12 cellular contexts compared by ENCODE assay signal in genomic region chrX:46547857-46548256, GRCh38. TPM values are rescaled to one million over a fixed set of nuclear protein-coding genes. Genes with fewer than 3 reads are reported as not detected.
DNase-seq lines count a peak whose midpoint lies in the region; ATAC-seq, FAIRE-seq and TF ChIP-seq lines count a peak whose summit lies in the region.
"Had no signal": no experiment of that assay in that cellular context is flagged by ENCODE, and none has a peak within 500 bp of the region (broad histone marks: within the 10 kb centered on the region; RNA-seq: fewer than 3 reads in every experiment).

No MANE protein-coding gene starts in this region.

- H4K91ac ChIP-seq in mesenchymal stem cell (ENCODE audit: low read length): no peak overlapping the region

- DNase-seq in AG20443 (ENCODE audit: low spot score) (peak; percentile 25), LHCN-M2 (ENCODE audit: low read depth) (peak; percentile 75), bronchial epithelial cell (ENCODE audit: low read depth) (peak; percentile 78), mesenchymal stem cell (peak; percentile 72), NCI-H1092 (lab: John Stamatoyannopoulos, UW) (no peak), NCI-H187 treated with DMSO at 0.1 percent for 48 hours (lab: John Stamatoyannopoulos, UW) (no peak)
- DNase-seq: activated CD8-positive, alpha-beta T cell treated with anti-CD3 and anti-CD28 coated beads for 36 hours; activated naive CD4-positive, alpha-beta T cell treated with anti-CD3 and anti-CD28 coated beads, Interleukin-2, amount 10 ng/mL, durations not matched to agents 7 days and 5 days; NCI-H1694 had no signal

- H3K4ac ChIP-seq in mesenchymal stem cell (ENCODE audit: low read depth in 1 of 2, low read length in 2 of 2): no peak overlapping the region

- no peak overlapping the region for H3K18ac ChIP-seq in mesenchymal stem cell (ENCODE audit: low read depth in 1 of 2, low read length in 2 of 2)

- no peak overlapping the region for H3K4me2 ChIP-seq in mesenchymal stem cell (ENCODE audit: low read length, poor library complexity, severe bottlenecking)
- H3K4me2 ChIP-seq: neural progenitor cell had no signal

- ATAC-seq in HG03025 (IDR thresholded peaks at IDR 0.05; ENCODE audit: low FRiP score, unreplicated experiment) (no peak), GM21619 (IDR thresholded peaks at IDR 0.05; ENCODE audit: unreplicated experiment) (no peak)
- ATAC-seq: activated CD8-positive, alpha-beta T cell treated with anti-CD3 and anti-CD28 coated beads for 36 hours had no signal

- H2BK15ac ChIP-seq in mesenchymal stem cell (ENCODE audit: low read depth, poor library complexity, severe bottlenecking): no peak overlapping the region

- H2BK12ac ChIP-seq in mesenchymal stem cell (ENCODE audit: low read length in 2 of 2): no peak overlapping the region

- peak overlapping the region; percentile 51 for H3K9ac ChIP-seq in mesenchymal stem cell (ENCODE audit: low read length)
- H3K9ac ChIP-seq: neural progenitor cell had no signal

- peak overlapping the region; percentile 84 for H3K27ac ChIP-seq in mesenchymal stem cell (ENCODE audit: low read length, poor library complexity, severe bottlenecking)
- H3K27ac ChIP-seq: neural progenitor cell had no signal

- no peak overlapping the region for H2BK5ac ChIP-seq in mesenchymal stem cell (ENCODE audit: low read depth, low read length, poor library complexity, severe bottlenecking)

- H3K36me3 ChIP-seq in bronchial epithelial cell (ENCODE audit: control insufficient read depth, insufficient read depth, low read length) (peaks cover 2% of the 10 kb centered on the region), mesenchymal stem cell (ENCODE audit: control insufficient read depth in 1 of 2, insufficient read depth in 2 of 2, low read depth in 1 of 2, low read length in 2 of 2) (peaks cover 0 to 8% of the 10 kb centered on the region in 2 experiments)
- H3K36me3 ChIP-seq: neural progenitor cell had no signal

- H3K79me1 ChIP-seq in mesenchymal stem cell (replicated peaks; ENCODE audit: low read length, poor library complexity, severe bottlenecking): peaks cover 4% of the 10 kb centered on the region

- no peak for FAIRE-seq in bronchial epithelial cell (lab: Jason Lieb, UNC)

- H3K4me3 ChIP-seq in bronchial epithelial cell (ENCODE audit: low read depth, low read length): no peak overlapping the region
- no peak overlapping the region for H3K4me3 ChIP-seq in mesenchymal stem cell (ENCODE audit: insufficient read depth in 1 of 2, low read depth in 1 of 2, low read length in 2 of 2)
- H3K4me3 ChIP-seq: neural progenitor cell had no signal

- no peak overlapping the region for H4K8ac ChIP-seq in mesenchymal stem cell (ENCODE audit: low read length)

- H3K9me3 ChIP-seq in mesenchymal stem cell (ENCODE audit: control insufficient read depth, low read length): no peaks in the 10 kb centered on the region

- TF ChIP-seq CTCF in bronchial epithelial cell (IDR thresholded peaks at IDR 0.05; ENCODE audit: insufficient read depth, low read length, severe bottlenecking): no peak

- H3K4me1 ChIP-seq in mesenchymal stem cell (ENCODE audit: control insufficient read depth, insufficient read depth, low read depth, low read length): peaks cover 2% of the 10 kb centered on the region
- H3K4me1 ChIP-seq: neural progenitor cell had no signal

- no peak overlapping the region for H3K14ac ChIP-seq in mesenchymal stem cell (ENCODE audit: low read length in 2 of 2)

- H3K27me3 ChIP-seq in bronchial epithelial cell (ENCODE audit: control insufficient read depth, insufficient read depth, low read length) (no peaks in the 10 kb centered on the region), mesenchymal stem cell (ENCODE audit: control insufficient read depth in 1 of 2, insufficient read depth in 1 of 2, low read length in 2 of 2) (peaks cover 0 to 2% of the 10 kb centered on the region in 2 experiments)
- H3K27me3 ChIP-seq: neural progenitor cell had no signal

- H2AFZ ChIP-seq in mesenchymal stem cell (ENCODE audit: low read depth, low read length): no peak overlapping the region
- H2AFZ ChIP-seq: neural progenitor cell had no signal

- H3K23ac ChIP-seq in mesenchymal stem cell (ENCODE audit: low read length in 2 of 2): no peak overlapping the region

- 15% methylated on average over 5 of the region's 6 CpGs for WGBS in mesenchymal stem cell

- H2BK120ac ChIP-seq in mesenchymal stem cell (ENCODE audit: low read depth, low read length): no peak overlapping the region

- H2AK5ac ChIP-seq in mesenchymal stem cell (ENCODE audit: low read length, severe bottlenecking): no peak overlapping the region

RNA-seq across cellular contexts. Expression of gene ZNF674, which starts 2.6 kb away (rescaled TPM):
- total RNA-seq in LHCN-M2 (2014; rRNA removed) (2.2 and 6.9 TPM in 2 replicates), bronchial epithelial cell (6.0 and 11.6 TPM in 2 replicates)
- 1.1 TPM for polyA plus RNA-seq in LHCN-M2 (2012)
- polyA plus RNA-seq in mesenchymal stem cell (2013, experiment 1 of 2): 1.7 TPM
- polyA plus RNA-seq in mesenchymal stem cell (2013, experiment 2 of 2): 1.9 TPM

RNA-seq across cellular contexts. Expression of gene CHST7, which starts 25.7 kb away (rescaled TPM):
- total RNA-seq in LHCN-M2 (2014; rRNA removed) (8.8 and 11.2 TPM in 2 replicates), bronchial epithelial cell (3.4 and 4.0 TPM in 2 replicates)
- 4.8 TPM for polyA plus RNA-seq in LHCN-M2 (2012)
- 3.1 TPM for polyA plus RNA-seq in mesenchymal stem cell (2013, experiment 1 of 2)
- polyA plus RNA-seq in mesenchymal stem cell (2013, experiment 2 of 2): 3.4 TPM

Comparison
In these comparisons a context has a peak if more than half of its experiments do, and no peak if none do; other contexts are left out.
1. DNase-seq: peak in AG20443 (single experiment), LHCN-M2 (single experiment), bronchial epithelial cell (single experiment) and mesenchymal stem cell (single experiment); none in NCI-H1092 (single experiment) and NCI-H187 treated with DMSO at 0.1 percent for 48 hours (single experiment).